8 cellular contexts compared by ENCODE assay signal in the genomic region with DNA sequence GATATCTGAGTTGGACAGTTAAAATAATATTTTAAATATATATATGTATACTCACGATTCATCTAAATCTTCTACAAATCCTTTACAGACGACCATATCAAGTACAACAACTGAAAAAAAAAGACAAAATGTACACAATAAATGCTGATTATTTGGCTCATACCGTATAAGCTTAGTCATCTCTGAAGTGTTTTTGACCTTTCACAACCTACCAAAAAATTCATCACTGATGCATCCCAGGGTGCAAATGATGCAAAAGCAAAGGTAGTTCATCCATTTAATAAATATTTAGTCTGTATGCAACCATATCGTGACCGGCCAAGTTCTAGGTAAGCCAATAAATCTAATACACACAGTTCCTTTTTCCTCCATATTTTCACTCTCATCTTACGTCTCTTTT. TPM values are rescaled to one million over a fixed set of nuclear protein-coding genes. Genes with fewer than 3 reads are reported as not detected.
DNase-seq lines count a peak whose midpoint lies in the region; ATAC-seq and TF ChIP-seq lines count a peak whose summit lies in the region.

No MANE protein-coding gene starts in this region.

- peaks cover 11 to 13% of the 10 kb centered on the region in 2 donors for H3K36me3 ChIP-seq in stomach smooth muscle (ENCODE audit: control insufficient read depth in 2 of 2, insufficient read depth in 2 of 2, low read length in 2 of 2)

- no peak overlapping the region for H3K27ac ChIP-seq in stomach smooth muscle (ENCODE audit: low read length)

- H3K27me3 Mint-ChIP-seq in T-helper 1 cell treated with Interleukin-12 subunit alpha and Interleukin-12 subunit beta and Interleukin-4 antibody, amounts not matched to agents 30 μg/mL and 1 μg/mL, for 36 hours (ENCODE audit: low read depth) = no peaks in the 10 kb centered on the region
- no peaks in the 10 kb centered on the region for H3K27me3 Mint-ChIP-seq in activated CD8-positive, alpha-beta T cell treated with anti-CD3 and anti-CD28 coated beads for 36 hours
- peaks cover 4 to 7% (median 5%) of the 10 kb centered on the region in 3 donors for H3K27me3 Mint-ChIP-seq in immature natural killer cell (ENCODE audit: low read depth in 3 of 3)

- peaks cover 33% of the 10 kb centered on the region for H3K4me1 Mint-ChIP-seq in T-helper 1 cell treated with Interleukin-12 subunit alpha and Interleukin-12 subunit beta and Interleukin-4 antibody, amounts not matched to agents 30 μg/mL and 1 μg/mL, for 36 hours (ENCODE audit: low read depth)
- H3K4me1 Mint-ChIP-seq in activated CD8-positive, alpha-beta T cell treated with anti-CD3 and anti-CD28 coated beads for 36 hours (ENCODE audit: low read depth) = peaks cover 41% of the 10 kb centered on the region
- H3K4me1 Mint-ChIP-seq in immature natural killer cell = peaks cover 40 to 68% of the 10 kb centered on the region in 2 donors

- H3K9me3 ChIP-seq in stomach smooth muscle (ENCODE audit: control insufficient read depth in 2 of 2, low read length in 2 of 2) = no peaks in the 10 kb centered on the region

- TF ChIP-seq CTCF in activated CD8-positive, alpha-beta T cell treated with anti-CD3 and anti-CD28 coated beads for 36 hours (IDR thresholded peaks at IDR 0.05) = no peak

- peak overlapping the region; percentile 97 to 99 for H3K4me3 ChIP-seq in stomach smooth muscle (ENCODE audit: low read length in 2 of 2)

- H3K36me3 Mint-ChIP-seq in T-helper 1 cell treated with Interleukin-12 subunit alpha and Interleukin-12 subunit beta and Interleukin-4 antibody, amounts not matched to agents 30 μg/mL and 1 μg/mL, for 36 hours (ENCODE audit: low read depth) = peaks cover 16% of the 10 kb centered on the region
- peaks cover 38% of the 10 kb centered on the region for H3K36me3 Mint-ChIP-seq in activated CD8-positive, alpha-beta T cell treated with anti-CD3 and anti-CD28 coated beads for 36 hours (ENCODE audit: low read depth)
- peaks cover 0 to 9% (median 3%) of the 10 kb centered on the region in 3 donors for H3K36me3 Mint-ChIP-seq in immature natural killer cell

- CTCF ChIA-PET in activated CD8-positive, alpha-beta T cell treated with anti-CD3 and anti-CD28 coated beads for 36 hours (lab: Charles Lee) = no interaction called here

- POLR2A ChIA-PET in activated CD8-positive, alpha-beta T cell treated with anti-CD3 and anti-CD28 coated beads for 36 hours (lab: Charles Lee) = no interaction called here

- no peak for DNase-seq in T-helper 1 cell
- DNase-seq in activated CD8-positive, alpha-beta T cell treated with anti-CD3 and anti-CD28 coated beads for 36 hours = no peak
- no peak for DNase-seq in immature natural killer cell
- no peak for DNase-seq in stimulated activated CD4-positive, alpha-beta T cell treated with anti-CD3 and anti-CD28 coated beads, Interleukin-4, amount 100 ng/mL, for 4 hours
- no peak for DNase-seq in NCI-H1436 treated with DMSO at 0.1 percent for 48 hours (lab: John Stamatoyannopoulos, UW)
- DNase-seq in NCI-H146 (lab: John Stamatoyannopoulos, UW) = no peak

- no peak for ATAC-seq in activated CD8-positive, alpha-beta T cell treated with anti-CD3 and anti-CD28 coated beads for 36 hours

- H3K27ac Mint-ChIP-seq in T-helper 1 cell treated with Interleukin-12 subunit alpha and Interleukin-12 subunit beta and Interleukin-4 antibody, amounts not matched to agents 30 μg/mL and 1 μg/mL, for 36 hours = peak overlapping the region; percentile 92
- H3K27ac Mint-ChIP-seq in activated CD8-positive, alpha-beta T cell treated with anti-CD3 and anti-CD28 coated beads for 36 hours = peak overlapping the region; percentile 95
- peak overlapping the region; percentile 70 to 92 (median 90) for H3K27ac Mint-ChIP-seq in immature natural killer cell

- H3K4me3 Mint-ChIP-seq in T-helper 1 cell treated with Interleukin-12 subunit alpha and Interleukin-12 subunit beta and Interleukin-4 antibody, amounts not matched to agents 30 μg/mL and 1 μg/mL, for 36 hours = peak overlapping the region; percentile 93
- peak overlapping the region; percentile 93 for H3K4me3 Mint-ChIP-seq in activated CD8-positive, alpha-beta T cell treated with anti-CD3 and anti-CD28 coated beads for 36 hours
- H3K4me3 Mint-ChIP-seq in immature natural killer cell = peak overlapping the region; percentile 98 to 99 (median 99)

- H3K4me1 ChIP-seq in stomach smooth muscle (ENCODE audit: control insufficient read depth, insufficient read depth, low read length) = peaks cover 7% of the 10 kb centered on the region

- intact Hi-C loops in activated CD8-positive, alpha-beta T cell treated with anti-CD3 and anti-CD28 coated beads for 36 hours (cut with micrococcal nuclease) = no loop called here

- peak overlapping the region; percentile 69 to 86 for H3K9ac ChIP-seq in stomach smooth muscle (ENCODE audit: low read length in 2 of 2)

- H3K9me3 Mint-ChIP-seq in T-helper 1 cell treated with Interleukin-12 subunit alpha and Interleukin-12 subunit beta and Interleukin-4 antibody, amounts not matched to agents 30 μg/mL and 1 μg/mL, for 36 hours = no peaks in the 10 kb centered on the region
- H3K9me3 Mint-ChIP-seq in activated CD8-positive, alpha-beta T cell treated with anti-CD3 and anti-CD28 coated beads for 36 hours = no peaks in the 10 kb centered on the region
- no peaks in the 10 kb centered on the region for H3K9me3 Mint-ChIP-seq in immature natural killer cell

- no peaks in the 10 kb centered on the region for H3K27me3 ChIP-seq in stomach smooth muscle (ENCODE audit: control insufficient read depth in 1 of 2, insufficient read depth in 2 of 2, low read length in 2 of 2)

RNA-seq across cellular contexts. Expression of gene TMX3, which starts 1.1 kb away (rescaled TPM):
- total RNA-seq in activated CD8-positive, alpha-beta T cell treated with anti-CD3 and anti-CD28 coated beads for 36 hours = 10 to 100 TPM; 39.7 to 51.4 TPM
- polyA plus RNA-seq in immature natural killer cell = 10 to 100 TPM; 20.7 to 22.6 (median 21.3) TPM
